Comparison of ENCODE assay signal across 8 cellular contexts in the genomic region with DNA sequence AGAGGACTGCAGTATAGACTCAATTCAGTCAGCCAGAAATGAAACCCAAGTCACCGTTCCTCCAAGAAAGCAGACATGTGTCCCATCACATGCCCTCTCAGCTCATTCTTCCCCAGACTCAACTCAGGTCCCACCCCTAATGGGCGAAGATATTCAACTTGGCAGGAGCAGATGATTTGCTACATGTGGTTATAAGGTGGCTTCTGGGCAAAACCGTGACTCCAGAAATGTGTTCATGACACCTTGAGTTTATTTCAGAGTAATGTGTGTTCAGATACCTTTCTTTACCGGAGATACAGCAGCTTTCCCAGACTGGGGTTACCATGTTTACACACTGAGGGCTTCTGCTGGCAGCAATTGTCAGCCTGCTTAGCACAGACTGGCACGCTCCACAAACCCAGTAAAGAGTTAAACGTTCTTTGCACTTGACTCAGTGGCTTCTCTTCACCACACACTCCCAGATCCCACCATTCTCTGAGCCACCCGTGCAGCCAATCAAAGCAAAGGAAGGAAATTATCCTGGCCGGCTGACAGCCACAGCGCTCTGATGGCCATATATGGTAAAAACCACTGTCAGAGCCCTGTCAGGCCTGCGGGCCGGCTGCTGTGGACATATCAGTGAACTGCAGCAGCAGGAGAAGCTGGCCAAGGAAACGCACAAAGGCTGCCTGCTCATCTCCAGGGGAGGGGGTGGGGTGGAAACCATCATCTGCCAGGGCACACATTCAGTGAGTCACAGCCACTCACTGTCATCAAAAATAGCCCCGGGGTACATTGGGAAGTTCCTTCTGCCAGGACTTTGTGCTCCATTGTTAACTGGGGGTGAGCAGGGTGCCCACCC. TPM values are rescaled to one million over a fixed set of nuclear protein-coding genes. Genes with fewer than 3 reads are reported as not detected.
DNase-seq lines count a peak whose midpoint lies in the region; ATAC-seq and TF ChIP-seq lines count a peak whose summit lies in the region.

No MANE protein-coding gene starts in this region.

- peak in 1 of 4 donors; percentile 19 for TF ChIP-seq POLR2A in stomach (IDR thresholded peaks at IDR 0.05)

- no peak for TF ChIP-seq CTCF in GM23338 (conservative IDR thresholded peaks at IDR 0.05; ENCODE audit: low read depth in 2 of 2)
- TF ChIP-seq CTCF in RWPE2 (IDR thresholded peaks at IDR 0.05; ENCODE audit: poor library complexity, severe bottlenecking): peak; percentile 28
- peak; percentile 68 for TF ChIP-seq CTCF in neural cell (IDR thresholded peaks at IDR 0.05; ENCODE audit: poor library complexity, severe bottlenecking)
- TF ChIP-seq CTCF in stomach (IDR thresholded peaks at IDR 0.05): peak in 4 of 7 experiments; percentile 19 to 39 (median 37)

- H3K4me3 ChIP-seq in GM23338 (no peak overlapping the region), RWPE2 (ENCODE audit: severe bottlenecking) (no peak overlapping the region), neural cell (ENCODE audit: low read length) (peak overlapping the region; percentile 56), stomach (peak overlapping the region; percentile 6 to 19 (median 11))

- H3K36me3 Mint-ChIP-seq in GM23338 (ENCODE audit: low read depth): peaks cover 8% of the 10 kb centered on the region; the same call in 2 of the 3 replicates

- H3K9me3 ChIP-seq in RWPE2 (ENCODE audit: severe bottlenecking) (no peaks in the 10 kb centered on the region), neural cell (ENCODE audit: low read length) (no peaks in the 10 kb centered on the region), stomach (no peaks in the 10 kb centered on the region)

- H3F3A ChIP-seq in GM23338 (replicated peaks; ENCODE audit: low read depth) (no peaks in the 10 kb centered on the region), neural cell (ENCODE audit: insufficient read depth, low read length, poor library complexity, severe bottlenecking) (peaks cover 16% of the 10 kb centered on the region)

- peaks cover 71% of the 10 kb centered on the region for H3K79me2 ChIP-seq in GM23338 (replicated peaks; ENCODE audit: insufficient read depth)
- peaks cover 55% of the 10 kb centered on the region for H3K79me2 ChIP-seq in neural cell (replicated peaks; ENCODE audit: insufficient read depth, low read length)

- peak; percentile 97 for TF ChIP-seq EP300 in neural cell (conservative IDR thresholded peaks at IDR 0.05; ENCODE audit: poor library complexity, severe bottlenecking)
- TF ChIP-seq EP300 in stomach (IDR thresholded peaks at IDR 0.05): peak; percentile 78

- H3K27me3 Mint-ChIP-seq in GM23338 (ENCODE audit: insufficient read depth, low read depth, poor library complexity): peaks cover 2% of the 10 kb centered on the region

- WGBS in stomach, 5 donors: 12 to 18% (median 15%) methylated on average over 12 to 13 of the region's 13 CpGs

- peak overlapping the region; percentile 12; the same call in 1 of the 2 replicates for H3K4me2 ChIP-seq in GM23338
- H3K4me2 ChIP-seq in neural cell (ENCODE audit: low read length): peak overlapping the region; percentile 67

- peaks cover 13% of the 10 kb centered on the region for H3K4me1 ChIP-seq in GM23338 (ENCODE audit: insufficient read depth)
- H3K4me1 ChIP-seq in RWPE2 (ENCODE audit: insufficient read depth, poor library complexity, severe bottlenecking): peaks cover 62% of the 10 kb centered on the region
- peaks cover 32 to 91% (median 71%) of the 10 kb centered on the region in 4 donors for H3K4me1 ChIP-seq in stomach

- peak overlapping the region; percentile 98 for H3K27ac Mint-ChIP-seq in GM23338

- H3K9me2 ChIP-seq in GM23338 (ENCODE audit: insufficient read depth): no peaks in the 10 kb centered on the region
- H3K9me2 ChIP-seq in neural cell (ENCODE audit: insufficient read depth, low read length): no peaks in the 10 kb centered on the region

- peaks cover 40% of the 10 kb centered on the region for H3K4me1 Mint-ChIP-seq in GM23338

- H3K27ac ChIP-seq in GM23338 (ENCODE audit: low read depth) (peak overlapping the region; percentile 97), RWPE2 (ENCODE audit: poor library complexity, severe bottlenecking) (peak overlapping the region; percentile 99), neural cell (ENCODE audit: low read length) (peak overlapping the region; percentile 100), stomach (peak overlapping the region; percentile 52 to 93 (median 89))

- H3K9me3 Mint-ChIP-seq in GM23338: no peaks in the 10 kb centered on the region

- peak overlapping the region; percentile 93 for H3K9ac ChIP-seq in neural cell (ENCODE audit: low read length)

- intact Hi-C loops in stomach (cut with DNase I; ENCODE audit: low total_unique reads): no loop called here

- H4K20me1 ChIP-seq in GM23338 (replicated peaks; ENCODE audit: insufficient read depth) (no peaks in the 10 kb centered on the region; the same call in 1 of the 2 replicates), neural cell (ENCODE audit: insufficient read depth) (peaks cover 3% of the 10 kb centered on the region)

- H3K36me3 ChIP-seq in GM23338 (ENCODE audit: insufficient read depth) (no peaks in the 10 kb centered on the region), RWPE2 (ENCODE audit: low read depth) (peaks cover 23% of the 10 kb centered on the region), neural cell (ENCODE audit: insufficient read depth, low read length) (no peaks in the 10 kb centered on the region), stomach (no peaks in the 10 kb centered on the region)

- DNase-seq in EH (ENCODE audit: low read depth) (peak; percentile 100), GM23338 (ENCODE audit: low spot score) (peak; percentile 96), LoVo (ENCODE audit: low spot score) (peak; percentile 84), RWPE2 (ENCODE audit: low spot score) (peak; percentile 99), fibroblast of the conjunctiva (ENCODE audit: low read depth) (peak; percentile 99), stomach (peak; percentile 80)
- DNase-seq in activated effector memory CD4-positive, alpha-beta T cell treated with anti-CD3 and anti-CD28 coated beads, Interleukin-2, amount 50 U/mL, for 16 hours: peak; percentile 89

- H2AFZ ChIP-seq in GM23338 (no peak overlapping the region), neural cell (ENCODE audit: low read depth, low read length) (peak overlapping the region; percentile 32)

- H3K27me3 ChIP-seq in GM23338 (ENCODE audit: insufficient read depth) (no peaks in the 10 kb centered on the region), RWPE2 (ENCODE audit: insufficient read depth, poor library complexity, severe bottlenecking) (no peaks in the 10 kb centered on the region), neural cell (ENCODE audit: insufficient read depth, low read depth, low read length) (no peaks in the 10 kb centered on the region), stomach (no peaks in the 10 kb centered on the region)

- peak; percentile 96 for ATAC-seq in GM23338
- peak; percentile 84 for ATAC-seq in RWPE2 (ENCODE audit: low read depth)

- peak; percentile 44 for TF ChIP-seq RAD21 in neural cell (conservative IDR thresholded peaks at IDR 0.05)

- peak overlapping the region; percentile 5; the same call in 2 of the 3 replicates for H3K4me3 Mint-ChIP-seq in GM23338

TF ChIP-seq in GM23338, 12 proteins besides CTCF, POLR2A, EP300 and RAD21:
- TF ChIP-seq CREB1 (CRISPR knock-in tag; IDR thresholded peaks at IDR 0.05; ENCODE audit: low read depth): peak; percentile 83
- TF ChIP-seq ZNF114 (CRISPR knock-in tag; IDR thresholded peaks at IDR 0.05): no peak

TF ChIP-seq in neural cell, 6 proteins besides CTCF, POLR2A, EP300 and RAD21:
- TF ChIP-seq, protein P1, sequence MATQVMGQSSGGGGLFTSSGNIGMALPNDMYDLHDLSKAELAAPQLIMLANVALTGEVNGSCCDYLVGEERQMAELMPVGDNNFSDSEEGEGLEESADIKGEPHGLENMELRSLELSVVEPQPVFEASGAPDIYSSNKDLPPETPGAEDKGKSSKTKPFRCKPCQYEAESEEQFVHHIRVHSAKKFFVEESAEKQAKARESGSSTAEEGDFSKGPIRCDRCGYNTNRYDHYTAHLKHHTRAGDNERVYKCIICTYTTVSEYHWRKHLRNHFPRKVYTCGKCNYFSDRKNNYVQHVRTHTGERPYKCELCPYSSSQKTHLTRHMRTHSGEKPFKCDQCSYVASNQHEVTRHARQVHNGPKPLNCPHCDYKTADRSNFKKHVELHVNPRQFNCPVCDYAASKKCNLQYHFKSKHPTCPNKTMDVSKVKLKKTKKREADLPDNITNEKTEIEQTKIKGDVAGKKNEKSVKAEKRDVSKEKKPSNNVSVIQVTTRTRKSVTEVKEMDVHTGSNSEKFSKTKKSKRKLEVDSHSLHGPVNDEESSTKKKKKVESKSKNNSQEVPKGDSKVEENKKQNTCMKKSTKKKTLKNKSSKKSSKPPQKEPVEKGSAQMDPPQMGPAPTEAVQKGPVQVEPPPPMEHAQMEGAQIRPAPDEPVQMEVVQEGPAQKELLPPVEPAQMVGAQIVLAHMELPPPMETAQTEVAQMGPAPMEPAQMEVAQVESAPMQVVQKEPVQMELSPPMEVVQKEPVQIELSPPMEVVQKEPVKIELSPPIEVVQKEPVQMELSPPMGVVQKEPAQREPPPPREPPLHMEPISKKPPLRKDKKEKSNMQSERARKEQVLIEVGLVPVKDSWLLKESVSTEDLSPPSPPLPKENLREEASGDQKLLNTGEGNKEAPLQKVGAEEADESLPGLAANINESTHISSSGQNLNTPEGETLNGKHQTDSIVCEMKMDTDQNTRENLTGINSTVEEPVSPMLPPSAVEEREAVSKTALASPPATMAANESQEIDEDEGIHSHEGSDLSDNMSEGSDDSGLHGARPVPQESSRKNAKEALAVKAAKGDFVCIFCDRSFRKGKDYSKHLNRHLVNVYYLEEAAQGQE (IDR thresholded peaks at IDR 0.05; ENCODE audit: borderline replicate concordance): peak; percentile 51
- TF ChIP-seq POLR2AphosphoS5 (IDR thresholded peaks at IDR 0.05) (peak; percentile 92), MXI1 (conservative IDR thresholded peaks at IDR 0.05; ENCODE audit: poor library complexity, severe bottlenecking) (peak; percentile 24), EZH2 (IDR thresholded peaks at IDR 0.05; ENCODE audit: borderline replicate concordance, insufficient read depth, low read length, poor library complexity, severe bottlenecking) (no peak), TAF1 (IDR thresholded peaks at IDR 0.05; ENCODE audit: low read depth) (no peak), SMC3 (conservative IDR thresholded peaks at IDR 0.05; ENCODE audit: poor library complexity) (peak; percentile 38)

RNA-seq across cellular contexts. Expression of a gene that starts 39.9 kb away (rescaled TPM):
- 78.2 and 89.5 TPM in 2 replicates for total RNA-seq in GM23338 (2014; rRNA removed; shearing (Covaris generic))
- polyA plus RNA-seq in GM23338 (2016; fragmentation: Nextera tagmentation; extraction: Ambion mirVana) (53.3 and 59.2 TPM in 2 replicates), neural cell (120 and 123 TPM in 2 replicates), stomach (10 to 100 TPM; 27.4 to 45.4 (median 44.1) TPM)
- 248 and 272 TPM in 2 replicates for polyA minus RNA-seq in neural cell
- total RNA-seq in stomach: 100 to 1,000 TPM; 143 to 392 (median 188) TPM

RNA-seq across cellular contexts. Expression of a gene that starts 57.7 kb away (rescaled TPM):
- total RNA-seq in GM23338 (2014; rRNA removed; shearing (Covaris generic)): 0.56 TPM in 1 of 2 replicates, not detected in the other
- polyA plus RNA-seq in GM23338 (2016; fragmentation: Nextera tagmentation; extraction: Ambion mirVana): 0.16 TPM in 1 of 2 replicates, not detected in the other
- 0.62 TPM in 1 of 2 replicates, not detected in the other for polyA plus RNA-seq in neural cell
- polyA minus RNA-seq in neural cell: 0.73 TPM in 1 of 2 replicates, not detected in the other
- 1 to 10 TPM; 1.2 to 6.1 (median 2.4) TPM for total RNA-seq in stomach
- 1 to 10 TPM; 1.7 to 4.1 (median 3.5) TPM for polyA plus RNA-seq in stomach

Comparison
In these comparisons a context has a peak if more than half of its experiments do, and no peak if none do; other contexts are left out.
1. H3K4me3 ChIP-seq: peak in neural cell (single experiment) and stomach (4 of 4); none in GM23338 (single experiment) and RWPE2 (single experiment).
2. CTCF ChIP-seq: peak in RWPE2 (single experiment), neural cell (single experiment) and stomach (4 of 7); none in GM23338 (0 of 2).
3. Peak in every context shown above with its lines, with median percentiles within 50 percentile points of each other: DNase-seq and H3K27ac ChIP-seq.